In genomic region chr16:77212736-77213541, GRCh38 we compare ENCODE assay signal across 8 cellular contexts. TPM values are rescaled to one million over a fixed set of nuclear protein-coding genes. Genes with fewer than 3 reads are reported as not detected.
DNase-seq lines count a peak whose midpoint lies in the region; ATAC-seq, FAIRE-seq and TF ChIP-seq lines count a peak whose summit lies in the region.

No MANE protein-coding gene starts in this region.

- no peak for TF ChIP-seq RAD21 in A549 (conservative IDR thresholded peaks at IDR 0.05 in 1 of 2, IDR thresholded peaks at IDR 0.05 in 1 of 2)

- H3K4me1 ChIP-seq in A549: peaks cover 33% of the 10 kb centered on the region
- H3K4me1 ChIP-seq in esophagus (ENCODE audit: control insufficient read depth in 2 of 2, insufficient read depth in 2 of 2, low read length in 1 of 2): peaks cover 0 to 4% of the 10 kb centered on the region in 2 donors
- peaks cover 17% of the 10 kb centered on the region for H3K4me1 ChIP-seq in suprapubic skin

- H3K9me3 ChIP-seq in A549 (no peaks in the 10 kb centered on the region), esophagus (ENCODE audit: control insufficient read depth in 2 of 2, insufficient read depth in 1 of 2, low read depth in 1 of 2, low read length in 1 of 2) (no peaks in the 10 kb centered on the region), suprapubic skin (no peaks in the 10 kb centered on the region)

- no peaks in the 10 kb centered on the region for H3K27me3 Mint-ChIP-seq in activated CD8-positive, alpha-beta memory T cell treated with anti-CD3 and anti-CD28 coated beads, Interleukin-2, amount 10 ng/mL, durations not matched to agents 7 days and 5 days
- H3K27me3 Mint-ChIP-seq in nephron progenitor cell (ENCODE audit: low read depth, poor library complexity): no peaks in the 10 kb centered on the region

- H3K27ac Mint-ChIP-seq in activated CD8-positive, alpha-beta memory T cell treated with anti-CD3 and anti-CD28 coated beads, Interleukin-2, amount 10 ng/mL, durations not matched to agents 7 days and 5 days: no peak overlapping the region
- H3K27ac Mint-ChIP-seq in nephron progenitor cell: peak overlapping the region; percentile 21

- POLR2A ChIA-PET in A549 (lab: Yijun Ruan, JAX): interaction anchor here (1.4 to 2.8 kb wide), 4 partner anchors 10 to 22 kb away, joined by 3 to 14 read pairs (median 6); partner anchors contain the start of gene MON1B

- TF ChIP-seq POLR2A in A549 (IDR thresholded peaks at IDR 0.05; ENCODE audit: low read length) (peak; percentile 51), suprapubic skin (IDR thresholded peaks at IDR 0.05) (peak in 1 of 2 donors; percentile 7)

- CTCF ChIA-PET in A549 (lab: Yijun Ruan, JAX): interaction anchor here (0.5 to 1.9 kb wide), 5 partner anchors 10 to 19 kb away, joined by 3 to 5 read pairs (median 3); no protein-coding TSS in a partner anchor
- CTCF ChIA-PET in activated CD8-positive, alpha-beta memory T cell treated with anti-CD3 and anti-CD28 coated beads, Interleukin-2, amount 10 ng/mL, durations not matched to agents 7 days and 5 days (lab: Charles Lee): interaction anchor here (0.6 to 1.0 kb wide), 2 partner anchors 10 to 12 kb away, joined by 3 read pairs; no protein-coding TSS in a partner anchor

- H3K27ac ChIP-seq in A549 (peak overlapping the region; percentile 94), esophagus (ENCODE audit: low read depth in 2 of 2, low read length in 1 of 2) (peak overlapping the region; percentile 20 to 41), suprapubic skin (peak overlapping the region; percentile 72)

- H3K27me3 ChIP-seq in esophagus (ENCODE audit: control insufficient read depth in 1 of 2, insufficient read depth in 2 of 2, low read length in 2 of 2) (no peaks in the 10 kb centered on the region), suprapubic skin (no peaks in the 10 kb centered on the region)

- no peak for TF ChIP-seq CTCF in A549 (IDR thresholded peaks at IDR 0.05)
- no peak for TF ChIP-seq CTCF in nephron progenitor cell (IDR thresholded peaks at IDR 0.05)
- no peak for TF ChIP-seq CTCF in suprapubic skin (IDR thresholded peaks at IDR 0.05)

- peak overlapping the region; percentile 64 for H3K4me3 Mint-ChIP-seq in activated CD8-positive, alpha-beta memory T cell treated with anti-CD3 and anti-CD28 coated beads, Interleukin-2, amount 10 ng/mL, durations not matched to agents 7 days and 5 days
- peak overlapping the region; percentile 86 for H3K4me3 Mint-ChIP-seq in nephron progenitor cell

- H3K36me3 Mint-ChIP-seq in activated CD8-positive, alpha-beta memory T cell treated with anti-CD3 and anti-CD28 coated beads, Interleukin-2, amount 10 ng/mL, durations not matched to agents 7 days and 5 days: no peaks in the 10 kb centered on the region
- H3K36me3 Mint-ChIP-seq in nephron progenitor cell (ENCODE audit: low read depth): peaks cover 22% of the 10 kb centered on the region

- no peak for FAIRE-seq in A549 (lab: Jason Lieb, UNC)

- H3K4me3 ChIP-seq in A549 (peak overlapping the region; percentile 82), esophagus (ENCODE audit: low read depth in 1 of 2, low read length in 2 of 2) (peak overlapping the region; percentile 41 to 56), suprapubic skin (peak overlapping the region; percentile 72)

- H3K4me1 Mint-ChIP-seq in activated CD8-positive, alpha-beta memory T cell treated with anti-CD3 and anti-CD28 coated beads, Interleukin-2, amount 10 ng/mL, durations not matched to agents 7 days and 5 days: peaks cover 8% of the 10 kb centered on the region
- H3K4me1 Mint-ChIP-seq in nephron progenitor cell: peaks cover 16% of the 10 kb centered on the region

- no peaks in the 10 kb centered on the region for H3K9me3 Mint-ChIP-seq in activated CD8-positive, alpha-beta memory T cell treated with anti-CD3 and anti-CD28 coated beads, Interleukin-2, amount 10 ng/mL, durations not matched to agents 7 days and 5 days (ENCODE audit: low read depth)
- no peaks in the 10 kb centered on the region for H3K9me3 Mint-ChIP-seq in nephron progenitor cell

- 12% methylated on average over 18 of the region's 62 CpGs for WGBS in A549 (ENCODE audit: missing lambda C conversion rate)
- 16 to 19% methylated on average over 56 to 62 of the region's 62 CpGs for WGBS in esophagus, 2 donors
- WGBS in suprapubic skin: 78% methylated on average over 7 of the region's 62 CpGs

- peak; percentile 73 to 78 for DNase-seq in A549 (ENCODE audit: low read depth in 1 of 2, low spot score in 1 of 2)
- DNase-seq in NCI-H748 (lab: John Stamatoyannopoulos, UW; ENCODE audit: unreplicated experiment): peak; percentile 74
- DNase-seq in activated CD8-positive, alpha-beta memory T cell treated with anti-CD3 and anti-CD28 coated beads, Interleukin-2, amount 10 ng/mL, durations not matched to agents 7 days and 5 days: peak; percentile 71
- DNase-seq in nephron progenitor cell: peak; percentile 82
- DNase-seq in suprapubic skin (ENCODE audit: low spot score in 2 of 2): peak; percentile 81 to 83

- H3K4me2 ChIP-seq in A549: peak overlapping the region; percentile 98

- ATAC-seq in A549: peak; percentile 72 to 90
- ATAC-seq in GM18861 (IDR thresholded peaks at IDR 0.05; ENCODE audit: unreplicated experiment): peak; percentile 69
- ATAC-seq in HG03095 (IDR thresholded peaks at IDR 0.05; ENCODE audit: unreplicated experiment): peak; percentile 76
- peak; percentile 90 for ATAC-seq in activated CD8-positive, alpha-beta memory T cell treated with anti-CD3 and anti-CD28 coated beads, Interleukin-2, amount 10 ng/mL, durations not matched to agents 7 days and 5 days

- TF ChIP-seq EP300 in A549 (IDR thresholded peaks at IDR 0.05) (no peak), suprapubic skin (IDR thresholded peaks at IDR 0.05) (no peak)

- H3K36me3 ChIP-seq in esophagus (ENCODE audit: control insufficient read depth in 2 of 2, insufficient read depth in 2 of 2, low read length in 1 of 2) (no peaks in the 10 kb centered on the region), suprapubic skin (no peaks in the 10 kb centered on the region)

TF ChIP-seq in A549, 52 proteins besides CTCF, POLR2A, EP300 and RAD21:
- peak; percentile 12; the same call in 1 of the 2 replicates for TF ChIP-seq PHF8 (IDR thresholded peaks at IDR 0.05; ENCODE audit: borderline replicate concordance, low read depth)
- peak; percentile 33; the same call in 1 of the 2 replicates for TF ChIP-seq RNF2 (IDR thresholded peaks at IDR 0.05; ENCODE audit: borderline replicate concordance, low read depth)
- TF ChIP-seq NPAS2 (CRISPR knock-in tag; IDR thresholded peaks at IDR 0.05; ENCODE audit: borderline replicate concordance): no peak
- TF ChIP-seq JUN (IDR thresholded peaks at IDR 0.05): peak in 1 of 2 experiments; percentile 24; a peak in 2 of 5 replicates
- no peak for TF ChIP-seq CHD2 (IDR thresholded peaks at IDR 0.05; ENCODE audit: low read length, partially characterized antibody)

RNA-seq across cellular contexts. Expression of gene SYCE1L, which starts 13.7 kb away (rescaled TPM):
- polyA plus RNA-seq in A549 (2011; rRNA removed): 0.45 and 1.4 TPM in 2 replicates
- polyA plus RNA-seq in A549 (2012; cell fraction: cytosol; rRNA removed): 1.4 and 1.6 TPM in 2 replicates
- 2.2 and 2.4 TPM in 2 replicates for polyA plus RNA-seq in A549 (2012; cell fraction: nucleus; rRNA removed)
- 5.2 to 8.0 TPM (median 6.6 TPM) in 3 replicates for polyA plus RNA-seq in A549 (2017; fragmentation: RNase III; extraction: RNeasy Plus Mini Kit Qiagen cat#74134 plus additional on column Dnase treatment)
- 0.68 TPM in 1 of 2 replicates, not detected in the other for polyA minus RNA-seq in A549 (2011; rRNA and poly(A)+ RNA removed)
- total RNA-seq in activated CD8-positive, alpha-beta memory T cell treated with anti-CD3 and anti-CD28 coated beads, Interleukin-2, amount 10 ng/mL, durations not matched to agents 7 days and 5 days: 1 to 10 TPM; 3.8 to 4.1 TPM
- polyA plus RNA-seq in esophagus: 1 to 10 TPM in 1 of 2 donors, under 1 TPM in 1; 0.87 to 2.6 TPM
- total RNA-seq in suprapubic skin: 1 to 10 TPM in 1 of 4 donors, under 1 TPM in 1, not detected in 2; 0.85 to 2.3 TPM

RNA-seq across cellular contexts. Expression of gene MON1B, which starts 21.9 kb away (rescaled TPM):
- polyA plus RNA-seq in A549 (2011; rRNA removed) (18.0 and 27.2 TPM in 2 replicates), A549 (2017; fragmentation: RNase III; extraction: RNeasy Plus Mini Kit Qiagen cat#74134 plus additional on column Dnase treatment) (28.0 to 33.3 TPM (median 32.5 TPM) in 3 replicates), esophagus (10 to 100 TPM; 12.3 to 14.8 TPM)
- polyA plus RNA-seq in A549 (2012; cell fraction: cytosol; rRNA removed): 22.2 and 32.7 TPM in 2 replicates
- polyA plus RNA-seq in A549 (2012; cell fraction: nucleus; rRNA removed): 66.3 and 78.8 TPM in 2 replicates
- 20.2 and 26.9 TPM in 2 replicates for polyA minus RNA-seq in A549 (2011; rRNA and poly(A)+ RNA removed)
- total RNA-seq in activated CD8-positive, alpha-beta memory T cell treated with anti-CD3 and anti-CD28 coated beads, Interleukin-2, amount 10 ng/mL, durations not matched to agents 7 days and 5 days: 10 to 100 TPM; 79.2 to 89.4 TPM
- total RNA-seq in suprapubic skin: 10 to 100 TPM; 20.8 to 27.1 (median 23.3) TPM

Comparison
In these comparisons a context has a peak if more than half of its experiments do, and no peak if none do; other contexts are left out.
1. Peak in every context shown above with its lines: DNase-seq, ATAC-seq, H3K4me3 ChIP-seq and H3K27ac ChIP-seq.
2. H3K27ac ChIP-seq: peak in every context shown above with its lines; median percentile 94 in A549; 72 in suprapubic skin; 30 in esophagus.